In the genomic region with DNA sequence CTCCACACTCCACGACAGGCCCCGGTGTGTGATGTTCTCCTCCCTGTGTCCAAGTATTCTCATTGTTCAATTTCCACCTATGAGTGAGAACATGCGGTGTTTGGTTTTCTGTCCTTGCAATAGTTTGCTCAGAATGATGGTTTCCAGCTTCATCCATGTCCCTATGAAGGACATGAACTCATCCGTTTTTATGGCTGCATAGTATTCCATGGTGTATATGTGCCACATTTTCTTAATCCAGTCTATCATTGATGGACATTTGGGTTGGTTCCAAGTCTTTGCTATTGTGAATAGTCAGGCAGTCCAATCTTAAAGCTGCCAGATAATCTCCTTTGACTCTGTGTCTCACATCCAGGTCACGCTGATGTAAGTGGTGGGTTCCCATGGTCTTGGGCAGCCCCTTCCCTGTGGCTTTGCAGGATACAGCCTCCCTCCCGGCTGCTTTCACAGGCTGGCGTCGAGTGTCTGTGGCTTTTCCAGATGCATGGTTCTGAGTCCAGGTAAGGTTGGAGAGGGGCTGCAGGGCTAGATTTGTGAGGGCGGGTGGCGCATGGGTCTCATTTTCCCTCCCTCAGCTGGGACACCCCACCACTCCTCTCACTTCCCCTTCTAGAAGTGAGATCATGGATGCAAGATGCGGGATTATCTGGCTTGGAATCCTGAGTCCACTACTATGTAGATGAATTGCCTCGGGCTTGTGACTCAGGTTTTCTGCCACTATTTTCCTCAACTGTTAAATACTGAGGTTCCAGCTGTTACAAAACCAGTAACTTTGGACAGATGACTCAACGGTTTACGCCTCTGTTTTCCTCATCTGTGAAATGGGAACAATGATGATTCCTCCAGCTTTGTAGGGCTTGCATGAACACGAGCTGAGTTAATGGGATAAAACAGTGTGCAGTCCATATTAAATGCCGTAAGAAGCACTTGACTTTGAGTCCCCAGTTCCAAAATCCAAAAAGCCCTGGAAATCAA, we compare ENCODE assay signal across 9 cellular contexts. TPM values are rescaled to one million over a fixed set of nuclear protein-coding genes. Genes with fewer than 3 reads are reported as not detected.
DNase-seq lines count a peak whose midpoint lies in the region; ATAC-seq, FAIRE-seq and TF ChIP-seq lines count a peak whose summit lies in the region.
"Not testable (repeated sequence)": the region's sequence is repeated elsewhere in the genome, so short reads cannot be mapped to it uniquely, and the experiment has no call there.
"Had no signal": no experiment of that assay in that cellular context is flagged by ENCODE, and none has a peak within 500 bp of the region (broad histone marks: within the 10 kb centered on the region; RNA-seq: fewer than 3 reads in every experiment).

No MANE protein-coding gene starts in this region.

- TF ChIP-seq CTCF in OCI-LY1 (IDR thresholded peaks at IDR 0.05; ENCODE audit: low read length); K562 (IDR thresholded peaks at IDR 0.05 in 2 of 3, conservative IDR thresholded peaks at IDR 0.05 in 1 of 3; ENCODE audit: insufficient read depth in 2 of 3, low read depth in 1 of 3, low read length in 3 of 3); fibroblast of mammary gland (conservative IDR thresholded peaks at IDR 0.05; ENCODE audit: control insufficient read depth, insufficient read depth, low read depth, low read length): not testable (repeated sequence)

- not testable (repeated sequence) for FAIRE-seq in K562 (lab: Jason Lieb, UNC)

- H3K36me3 ChIP-seq in OCI-LY1 (ENCODE audit: insufficient read depth, low read length), result peaks cover 51% of the 10 kb centered on the region
- not testable (repeated sequence) for H3K36me3 ChIP-seq in K562 (ENCODE audit: control insufficient read depth, insufficient read depth, low read length)

- not testable (repeated sequence) for TF ChIP-seq EP300 in K562 (IDR thresholded peaks at IDR 0.05; ENCODE audit: low read length)

- H4K20me1 ChIP-seq in OCI-LY1 (ENCODE audit: insufficient read depth, low read length); K562 (replicated peaks; ENCODE audit: control insufficient read depth, insufficient read depth, low read length): not testable (repeated sequence)

- H3K4me3 ChIP-seq in OCI-LY1 (ENCODE audit: low read depth, low read length, poor library complexity, severe bottlenecking); K562; fibroblast of mammary gland (ENCODE audit: control insufficient read depth, low read depth, low read length): not testable (repeated sequence)

- CTCF ChIA-PET in K562 (lab: Yijun Ruan, JAX; ENCODE audit: low intra/inter-chr PET ratio), result not testable (repeated sequence)

- TF ChIP-seq POLR2A in GM18951 (IDR thresholded peaks at IDR 0.05; ENCODE audit: extremely low read depth, insufficient read depth, insufficient read length), result peak; percentile 11
- not testable (repeated sequence) for TF ChIP-seq POLR2A in K562 (conservative IDR thresholded peaks at IDR 0.05)

- peak overlapping the region; percentile 48 for H3K27ac ChIP-seq in OCI-LY1 (ENCODE audit: low read depth, low read length, poor library complexity, severe bottlenecking)
- H3K27ac ChIP-seq in K562 (ENCODE audit: extremely low read depth, low read depth, low read length), result not testable (repeated sequence)

- H3K9me2 ChIP-seq in OCI-LY1 (ENCODE audit: low read depth, low read length), result not testable (repeated sequence)

- not testable (repeated sequence) for H3F3A ChIP-seq in OCI-LY1 (ENCODE audit: insufficient read depth, low read length)

- H2AFZ ChIP-seq in OCI-LY1 (ENCODE audit: low read length); K562 (ENCODE audit: low read depth, low read length): not testable (repeated sequence)

- peaks cover 52% of the 10 kb centered on the region for H3K4me1 ChIP-seq in OCI-LY1 (ENCODE audit: insufficient read depth, low read length, severe bottlenecking)
- peaks cover 14 to 19% of the 10 kb centered on the region in 2 experiments; a peak in 4 of 5 replicates for H3K4me1 ChIP-seq in K562 (replicated peaks in 1 of 2; ENCODE audit: control insufficient read depth in 2 of 2, insufficient read depth in 2 of 2, low read length in 2 of 2)

- H3K27me3 ChIP-seq in OCI-LY1 (ENCODE audit: insufficient read depth, low read length), result not testable (repeated sequence)
- H3K27me3 ChIP-seq in K562 (ENCODE audit: control insufficient read depth in 2 of 2, insufficient read depth in 2 of 2, low read length in 2 of 2), result peaks cover 0 to 11% of the 10 kb centered on the region in 2 experiments; a peak in 2 of 5 replicates

- intact Hi-C loops in K562 (cut with micrococcal nuclease), result not testable (repeated sequence)

- not testable (repeated sequence) for TF ChIP-seq RAD21 in K562 (CRISPR knock-in tag; conservative IDR thresholded peaks at IDR 0.05 in 1 of 2, IDR thresholded peaks at IDR 0.05 in 1 of 2)

- 35% methylated on average over 13 of the region's 16 CpGs for WGBS in K562 (ENCODE audit: insufficient coverage, low coverage, missing lambda C conversion rate)

- not testable (repeated sequence) for H3K9me3 ChIP-seq in OCI-LY1 (ENCODE audit: low read length); K562 (replicated peaks; ENCODE audit: control insufficient read depth, insufficient read depth, low read depth, low read length)

- not testable (repeated sequence) for ATAC-seq in K562

- not testable (repeated sequence) for BruUV-seq in K562 (replicated peaks; lab: Mats Ljungman, UMichigan)

- not testable (repeated sequence) for H3K4me2 ChIP-seq in OCI-LY1 (ENCODE audit: low read length); K562 (ENCODE audit: insufficient read depth, low read length)

- H3K79me2 ChIP-seq in OCI-LY1 (ENCODE audit: insufficient read depth, low read length); K562 (ENCODE audit: control insufficient read depth, insufficient read depth, low read length): not testable (repeated sequence)

- peak; percentile 29 for DNase-seq in EL
- DNase-seq in M059J (ENCODE audit: low read depth), result peak; percentile 76
- DNase-seq in RPMI7951 (ENCODE audit: low read depth), result peak; percentile 84
- DNase-seq in K562 (ENCODE audit: extremely low read depth in 1 of 4, low spot score in 3 of 4), result not testable (repeated sequence)
- DNase-seq in fibroblast of mammary gland (ENCODE audit: low read depth), result peak; percentile 6
- DNase-seq in renal cortical epithelial cell (ENCODE audit: low read depth), result peak; percentile 26

- H3K9ac ChIP-seq in OCI-LY1 (ENCODE audit: low read length); K562 (ENCODE audit: insufficient read depth in 1 of 2, low read depth in 2 of 2, low read length in 2 of 2): not testable (repeated sequence)

- in situ Hi-C loops in GM18951 (cut with MboI; ENCODE audit: low sequenced_read_pairs, unreplicated experiment); K562 (cut with MboI): not testable (repeated sequence)

- POLR2A ChIA-PET in K562 (lab: Yijun Ruan, JAX), result not testable (repeated sequence)

- not testable (repeated sequence) for H3K9me1 ChIP-seq in K562 (ENCODE audit: control insufficient read depth, insufficient read depth, low read length)

TF ChIP-seq in K562, 482 proteins besides CTCF, POLR2A, EP300 and RAD21 (continues in another document):
- TF ChIP-seq SMARCA5 (IDR thresholded peaks at IDR 0.05), result 0 out of 2 replicates have a peak, but pooled peaks have one; percentile 46

RNA-seq across cellular contexts. Expression of gene CD70, which starts 8.1 kb away (rescaled TPM):
- 40.4 and 42.0 TPM in 2 replicates for total RNA-seq in M059J (2014; rRNA removed; shearing (Covaris generic))
- 0.39 and 1.2 TPM in 2 replicates for total RNA-seq in RPMI7951 (2014; rRNA removed; shearing (Covaris generic))
- total RNA-seq in K562 (2011; cell fraction: chromatin; rRNA removed; ENCODE audit: low replicate concordance), result 0.60 and 0.67 TPM in 2 replicates
- total RNA-seq in K562 (2011; cell fraction: nucleolus; rRNA removed), result 0.50 TPM in 1 of 2 replicates, not detected in the other
- not detected in 2 replicates for total RNA-seq in K562 (2011; cell fraction: nucleoplasm; rRNA removed)
- total RNA-seq in K562 (2014; rRNA removed) (not detected in 2 replicates), K562 (2014; rRNA removed; fragmentation: Illumina TruSeq; extraction: Trizol) (not detected in 2 replicates), K562 (2015; rRNA removed; fragmentation: Illumina TruSeq; extraction: Trizol) (0.33 and 0.64 TPM in 2 replicates), K562 (2021) (0.58 and 1.5 TPM in 2 replicates), renal cortical epithelial cell (26.0 and 112 TPM in 2 replicates)
- polyA plus RNA-seq in K562 (2011; rRNA removed) (0.33 and 1.6 TPM in 2 replicates), K562 (2014; fragmentation: Illumina TruSeq; extraction: Trizol) (0.64 TPM in 1 of 2 replicates, not detected in the other), K562 (2014; fragmentation: Nextera tagmentation; extraction: Ambion mirVana) (under 1 TPM in 1 of 2 experiments, not detected in 1; 0.06 TPM), K562 (2014; rRNA removed) (0.32 and 0.42 TPM in 2 replicates)
- 1.00 and 2.4 TPM in 2 replicates for polyA plus RNA-seq in K562 (2011; cell fraction: cytosol; rRNA removed)
- polyA plus RNA-seq in K562 (2011; cell fraction: nucleus; rRNA removed), result 1.7 and 2.5 TPM in 2 replicates
- polyA plus RNA-seq in K562 (2012), result 0.36 and 3.3 TPM in 2 replicates
- polyA minus RNA-seq in K562 (2011; rRNA and poly(A)+ RNA removed), result not detected in 2 replicates
- 2.8 TPM in 1 of 2 replicates, not detected in the other for polyA minus RNA-seq in K562 (2011; cell fraction: cytosol; rRNA and poly(A)+ RNA removed)
- polyA minus RNA-seq in K562 (2011; cell fraction: nucleus; rRNA and poly(A)+ RNA removed), result 0.40 and 1.1 TPM in 2 replicates

RNA-seq across cellular contexts. Expression of gene TNFSF9, which starts 52.0 kb away (rescaled TPM):
- 11.7 and 16.3 TPM in 2 replicates for total RNA-seq in M059J (2014; rRNA removed; shearing (Covaris generic))
- total RNA-seq in RPMI7951 (2014; rRNA removed; shearing (Covaris generic)), result 0.29 and 0.96 TPM in 2 replicates
- 5.5 and 15.4 TPM in 2 replicates for total RNA-seq in K562 (2011; cell fraction: chromatin; rRNA removed; ENCODE audit: low replicate concordance)
- 19.5 and 27.3 TPM in 2 replicates for total RNA-seq in K562 (2011; cell fraction: nucleolus; rRNA removed)
- total RNA-seq in K562 (2011; cell fraction: nucleoplasm; rRNA removed), result 20.7 and 24.7 TPM in 2 replicates
- total RNA-seq in K562 (2014; rRNA removed) (13.8 and 17.7 TPM in 2 replicates), K562 (2014; rRNA removed; fragmentation: Illumina TruSeq; extraction: Trizol) (6.5 TPM in 2 replicates), K562 (2015; rRNA removed; fragmentation: Illumina TruSeq; extraction: Trizol) (6.2 and 7.6 TPM in 2 replicates), K562 (2021) (17.9 and 18.9 TPM in 2 replicates), renal cortical epithelial cell (7.4 and 30.9 TPM in 2 replicates)
- polyA plus RNA-seq in K562 (2011; rRNA removed) (15.1 and 19.2 TPM in 2 replicates), K562 (2014; fragmentation: Illumina TruSeq; extraction: Trizol) (4.7 and 6.4 TPM in 2 replicates), K562 (2014; fragmentation: Nextera tagmentation; extraction: Ambion mirVana) (1 to 10 TPM; 1.4 to 2.1 TPM), K562 (2014; rRNA removed) (9.8 and 11.9 TPM in 2 replicates)
- polyA plus RNA-seq in K562 (2011; cell fraction: cytosol; rRNA removed), result 20.1 and 36.9 TPM in 2 replicates
- polyA plus RNA-seq in K562 (2011; cell fraction: nucleus; rRNA removed), result 11.4 and 12.1 TPM in 2 replicates
- polyA plus RNA-seq in K562 (2012), result 14.1 and 19.0 TPM in 2 replicates
- polyA minus RNA-seq in K562 (2011; rRNA and poly(A)+ RNA removed), result 5.3 and 5.5 TPM in 2 replicates
- 11.5 and 17.7 TPM in 2 replicates for polyA minus RNA-seq in K562 (2011; cell fraction: cytosol; rRNA and poly(A)+ RNA removed)
- polyA minus RNA-seq in K562 (2011; cell fraction: nucleus; rRNA and poly(A)+ RNA removed), result 5.0 and 6.9 TPM in 2 replicates
- total RNA-seq: A172 had no signal

Comparison
In these comparisons a context has a peak if more than half of its experiments do, and no peak if none do; other contexts are left out.
1. RNA of gene CD70, which starts 8.1 kb away (total RNA-seq): 40.4 to 42.0 TPM in M059J and 26.0 to 112 TPM in renal cortical epithelial cell; 0.39 to 1.2 TPM in RPMI7951 and 0.33 to 1.5 TPM in K562; every median in the first group is over 10 times any median in the second.